In genomic region chr18:14952444-14953077, GRCh38 we compare ENCODE assay signal across 5 cellular contexts.
DNase-seq lines count a peak whose midpoint lies in the region; ATAC-seq, FAIRE-seq and TF ChIP-seq lines count a peak whose summit lies in the region.
"Not testable (repeated sequence)": the region's sequence is repeated elsewhere in the genome, so short reads cannot be mapped to it uniquely, and the experiment has no call there.

No MANE protein-coding gene starts in this region.

- not testable (repeated sequence) for H3K9me3 ChIP-seq in colonic mucosa; mucosa of descending colon; pancreas; small intestine (ENCODE audit: control insufficient read depth, low read depth)

- DNase-seq in GM19239 (ENCODE audit: insufficient read length, low spot score); colonic mucosa; mucosa of descending colon; pancreas; small intestine: not testable (repeated sequence)

- H3K27me3 ChIP-seq in colonic mucosa; pancreas; small intestine (ENCODE audit: control insufficient read depth in 2 of 2, insufficient read depth in 2 of 2, low read length in 2 of 2): not testable (repeated sequence)

- WGBS in pancreas, 2 donors: 69 to 74% methylated on average over 2 of the region's 2 CpGs
- WGBS in small intestine, 3 donors: 23 to 68% (median 35%) methylated on average over 2 of the region's 2 CpGs

- intact Hi-C loops in colonic mucosa (cut with DNase I); mucosa of descending colon (cut with DNase I, micrococcal nuclease); pancreas (cut with DNase I): not testable (repeated sequence)

- H3K36me3 ChIP-seq in colonic mucosa; mucosa of descending colon (ENCODE audit: low read depth); pancreas; small intestine (ENCODE audit: control insufficient read depth in 2 of 2, insufficient read depth in 2 of 2, low read length in 2 of 2): not testable (repeated sequence)

- ATAC-seq in mucosa of descending colon: peak; percentile 89
- not testable (repeated sequence) for ATAC-seq in pancreas

- TF ChIP-seq CTCF in colonic mucosa (IDR thresholded peaks at IDR 0.05); mucosa of descending colon (IDR thresholded peaks at IDR 0.05); pancreas (IDR thresholded peaks at IDR 0.05): not testable (repeated sequence)

- peak; percentile 69 for FAIRE-seq in GM19239 (lab: Jason Lieb, UNC)
- FAIRE-seq in pancreas (lab: Jason Lieb, UNC): peak; percentile 64
- peak; percentile 36 for FAIRE-seq in small intestine (lab: Jason Lieb, UNC)

- H3K9ac ChIP-seq in colonic mucosa (ENCODE audit: low read depth in 2 of 2, low read length in 2 of 2): not testable (repeated sequence)

- not testable (repeated sequence) for H3K4me3 ChIP-seq in colonic mucosa; mucosa of descending colon; pancreas; small intestine (ENCODE audit: low read depth in 1 of 2, low read length in 2 of 2)

- not testable (repeated sequence) for H3K4me1 ChIP-seq in colonic mucosa; mucosa of descending colon (ENCODE audit: low read depth); pancreas; small intestine (ENCODE audit: control insufficient read depth in 2 of 2, insufficient read depth in 1 of 2, low read depth in 1 of 2, low read length in 1 of 2)

- H3K27ac ChIP-seq in colonic mucosa: peak overlapping the region; percentile 35
- H3K27ac ChIP-seq in pancreas; small intestine (ENCODE audit: low read depth in 1 of 2, low read length in 1 of 2): not testable (repeated sequence)
